Comparison of ENCODE assay signal across 8 cellular contexts in genomic region chr11:57527056-57527631, GRCh38. TPM values are rescaled to one million over a fixed set of nuclear protein-coding genes. Genes with fewer than 3 reads are reported as not detected.
DNase-seq lines count a peak whose midpoint lies in the region; ATAC-seq and TF ChIP-seq lines count a peak whose summit lies in the region.

No MANE protein-coding gene starts in this region.

- H3K9ac ChIP-seq in HUES6 (ENCODE audit: low read length), result peak overlapping the region; percentile 3

- CTCF ChIA-PET in activated naive CD4-positive, alpha-beta T cell treated with anti-CD3 and anti-CD28 coated beads for 36 hours (lab: Charles Lee), result interaction anchor here (0.6 to 8.9 kb wide), 38 partner anchors 10 to 189 kb away, joined by 3 to 270 read pairs (median 4); partner anchors contain the start of genes MED19, P2RX3, RTN4RL2 and SLC43A1

- H3K4me1 Mint-ChIP-seq in activated naive CD4-positive, alpha-beta T cell treated with anti-CD3 and anti-CD28 coated beads for 36 hours (ENCODE audit: low read depth), result peaks cover 38% of the 10 kb centered on the region
- peaks cover 20% of the 10 kb centered on the region for H3K4me1 Mint-ChIP-seq in stimulated activated memory B cell treated with anti-CD40 and anti-IgM and Interleukin-4, amounts not matched to agents 10 μg/mL and 1 μg/mL and 100 μg/mL, for 72 hours

- DNase-seq in Caki2 (ENCODE audit: low read depth) (peak; percentile 33), SK-MEL-5 (ENCODE audit: low read depth, low spot score) (peak; percentile 57), cardiac muscle cell (ENCODE audit: low read depth in 1 of 2, low spot score in 1 of 2) (peak; percentile 72 to 78), putamen (ENCODE audit: low spot score) (peak; percentile 43)
- peak; percentile 92 for DNase-seq in activated naive CD4-positive, alpha-beta T cell treated with anti-CD3 and anti-CD28 coated beads for 36 hours

- peak; percentile 88 for TF ChIP-seq CTCF in cardiac muscle cell (IDR thresholded peaks at IDR 0.05; ENCODE audit: low read depth, low read length)

- intact Hi-C loops in activated naive CD4-positive, alpha-beta T cell treated with anti-CD3 and anti-CD28 coated beads for 36 hours (cut with micrococcal nuclease), result loop anchor here (1.0 to 5.0 kb wide), 4 partner anchors 34 to 182 kb away; no protein-coding TSS in a partner anchor

- H3K27me3 ChIP-seq in HUES6 (ENCODE audit: control insufficient read depth, insufficient read depth, low read length) (no peaks in the 10 kb centered on the region), cardiac muscle cell (no peaks in the 10 kb centered on the region)

- peak overlapping the region; percentile 81 for H3K27ac Mint-ChIP-seq in activated naive CD4-positive, alpha-beta T cell treated with anti-CD3 and anti-CD28 coated beads for 36 hours
- H3K27ac Mint-ChIP-seq in stimulated activated memory B cell treated with anti-CD40 and anti-IgM and Interleukin-4, amounts not matched to agents 10 μg/mL and 1 μg/mL and 100 μg/mL, for 72 hours, result no peak overlapping the region

- no peak overlapping the region for H3K4me3 ChIP-seq in HUES6 (ENCODE audit: low read depth, low read length)
- no peak overlapping the region for H3K4me3 ChIP-seq in cardiac muscle cell

- no peak for ATAC-seq in stimulated activated memory B cell treated with anti-CD40 and anti-IgM and Interleukin-4, amounts not matched to agents 10 μg/mL and 1 μg/mL and 100 μg/mL, for 72 hours
- ATAC-seq in HG03442 (IDR thresholded peaks at IDR 0.05; ENCODE audit: unreplicated experiment), result no peak

- in situ Hi-C loops in Caki2 (cut with HindIII; ENCODE audit: low pct_unique_long_range_greater_than_20kb, low sequenced_read_pairs) (no loop called here), SK-MEL-5 (cut with HindIII; ENCODE audit: low pct_unique_long_range_greater_than_20kb, low sequenced_read_pairs) (no loop called here)

- no peak overlapping the region for H3K4me3 Mint-ChIP-seq in activated naive CD4-positive, alpha-beta T cell treated with anti-CD3 and anti-CD28 coated beads for 36 hours
- H3K4me3 Mint-ChIP-seq in stimulated activated memory B cell treated with anti-CD40 and anti-IgM and Interleukin-4, amounts not matched to agents 10 μg/mL and 1 μg/mL and 100 μg/mL, for 72 hours, result no peak overlapping the region

- no peaks in the 10 kb centered on the region; the same call in 1 of the 2 replicates for H3K9me3 ChIP-seq in HUES6 (ENCODE audit: control insufficient read depth, insufficient read depth, low read depth, low read length)
- no peaks in the 10 kb centered on the region for H3K9me3 ChIP-seq in cardiac muscle cell (ENCODE audit: low read depth)

- H3K4me1 ChIP-seq in HUES6 (ENCODE audit: control insufficient read depth, insufficient read depth, low read length) (peaks cover 15% of the 10 kb centered on the region), cardiac muscle cell (ENCODE audit: low read depth) (no peaks in the 10 kb centered on the region)

- no peaks in the 10 kb centered on the region for H3K9me3 Mint-ChIP-seq in activated naive CD4-positive, alpha-beta T cell treated with anti-CD3 and anti-CD28 coated beads for 36 hours
- no peaks in the 10 kb centered on the region for H3K9me3 Mint-ChIP-seq in stimulated activated memory B cell treated with anti-CD40 and anti-IgM and Interleukin-4, amounts not matched to agents 10 μg/mL and 1 μg/mL and 100 μg/mL, for 72 hours

- peaks cover 18% of the 10 kb centered on the region for H3K36me3 Mint-ChIP-seq in activated naive CD4-positive, alpha-beta T cell treated with anti-CD3 and anti-CD28 coated beads for 36 hours (ENCODE audit: low read depth)
- H3K36me3 Mint-ChIP-seq in stimulated activated memory B cell treated with anti-CD40 and anti-IgM and Interleukin-4, amounts not matched to agents 10 μg/mL and 1 μg/mL and 100 μg/mL, for 72 hours, result peaks cover 12% of the 10 kb centered on the region

- H3K27me3 Mint-ChIP-seq in activated naive CD4-positive, alpha-beta T cell treated with anti-CD3 and anti-CD28 coated beads for 36 hours (ENCODE audit: low read depth), result no peaks in the 10 kb centered on the region
- H3K27me3 Mint-ChIP-seq in stimulated activated memory B cell treated with anti-CD40 and anti-IgM and Interleukin-4, amounts not matched to agents 10 μg/mL and 1 μg/mL and 100 μg/mL, for 72 hours, result no peaks in the 10 kb centered on the region

- no peak overlapping the region for H3K27ac ChIP-seq in HUES6 (ENCODE audit: low read depth, low read length)
- H3K27ac ChIP-seq in cardiac muscle cell, result no peak overlapping the region

- H3K36me3 ChIP-seq in HUES6 (ENCODE audit: control insufficient read depth, insufficient read depth, low read length), result peaks cover 9% of the 10 kb centered on the region
- no peaks in the 10 kb centered on the region for H3K36me3 ChIP-seq in cardiac muscle cell

RNA-seq across cellular contexts. Expression of gene TIMM10, which starts 3.4 kb away (rescaled TPM):
- 27.5 and 40.9 TPM in 2 replicates for total RNA-seq in Caki2 (2014; rRNA removed; shearing (Covaris generic); ENCODE audit: low replicate concordance)
- total RNA-seq in SK-MEL-5 (2014; rRNA removed; shearing (Covaris generic)), result 48.5 and 51.6 TPM in 2 replicates
- polyA plus RNA-seq in SK-MEL-5 (2015; cell fraction: cytosol; rRNA removed), result 43.4 and 75.1 TPM in 2 replicates
- 6.4 and 17.4 TPM in 2 replicates for polyA plus RNA-seq in SK-MEL-5 (2015; cell fraction: nucleus; rRNA removed)
- total RNA-seq in activated naive CD4-positive, alpha-beta T cell treated with anti-CD3 and anti-CD28 coated beads for 36 hours, result 100 to 1,000 TPM; 131 to 136 TPM
- total RNA-seq in cardiac muscle cell, result 32.6 and 45.1 TPM in 2 replicates
- polyA plus RNA-seq in cardiac muscle cell, result 57.3 and 64.7 TPM in 2 replicates

RNA-seq across cellular contexts. Expression of gene SMTNL1, which starts 10.3 kb away (rescaled TPM):
- not detected in 2 replicates for total RNA-seq in Caki2 (2014; rRNA removed; shearing (Covaris generic); ENCODE audit: low replicate concordance)
- total RNA-seq in SK-MEL-5 (2014; rRNA removed; shearing (Covaris generic)), result not detected in 2 replicates
- polyA plus RNA-seq in SK-MEL-5 (2015; cell fraction: cytosol; rRNA removed), result 0.05 TPM in 1 of 2 replicates, not detected in the other
- not detected in 2 replicates for polyA plus RNA-seq in SK-MEL-5 (2015; cell fraction: nucleus; rRNA removed)
- not detected for total RNA-seq in activated naive CD4-positive, alpha-beta T cell treated with anti-CD3 and anti-CD28 coated beads for 36 hours
- 0.11 TPM in 1 of 2 replicates, not detected in the other for total RNA-seq in cardiac muscle cell
- polyA plus RNA-seq in cardiac muscle cell, result 0.47 and 0.89 TPM in 2 replicates

RNA-seq across cellular contexts. Expression of gene SLC43A1, which starts 11.6 kb away (rescaled TPM):
- total RNA-seq in Caki2 (2014; rRNA removed; shearing (Covaris generic); ENCODE audit: low replicate concordance), result not detected in 2 replicates
- total RNA-seq in SK-MEL-5 (2014; rRNA removed; shearing (Covaris generic)), result 10.1 and 11.2 TPM in 2 replicates
- polyA plus RNA-seq in SK-MEL-5 (2015; cell fraction: cytosol; rRNA removed), result 13.3 and 21.0 TPM in 2 replicates
- 32.8 and 37.2 TPM in 2 replicates for polyA plus RNA-seq in SK-MEL-5 (2015; cell fraction: nucleus; rRNA removed)
- 10 to 100 TPM; 26.5 to 29.7 TPM for total RNA-seq in activated naive CD4-positive, alpha-beta T cell treated with anti-CD3 and anti-CD28 coated beads for 36 hours
- 13.3 and 24.6 TPM in 2 replicates for total RNA-seq in cardiac muscle cell
- 11.2 and 23.7 TPM in 2 replicates for polyA plus RNA-seq in cardiac muscle cell

RNA-seq across cellular contexts. Expression of gene UBE2L6, which starts 40.3 kb away (rescaled TPM):
- 30.8 and 46.5 TPM in 2 replicates for total RNA-seq in Caki2 (2014; rRNA removed; shearing (Covaris generic); ENCODE audit: low replicate concordance)
- total RNA-seq in SK-MEL-5 (2014; rRNA removed; shearing (Covaris generic)), result 17.0 and 22.4 TPM in 2 replicates
- 20.7 and 21.1 TPM in 2 replicates for polyA plus RNA-seq in SK-MEL-5 (2015; cell fraction: cytosol; rRNA removed)
- 9.4 and 10.5 TPM in 2 replicates for polyA plus RNA-seq in SK-MEL-5 (2015; cell fraction: nucleus; rRNA removed)
- total RNA-seq in activated naive CD4-positive, alpha-beta T cell treated with anti-CD3 and anti-CD28 coated beads for 36 hours, result 100 to 1,000 TPM; 187 to 194 TPM
- 113 and 129 TPM in 2 replicates for total RNA-seq in cardiac muscle cell
- 158 and 231 TPM in 2 replicates for polyA plus RNA-seq in cardiac muscle cell

Comparison
In these comparisons a context has a peak if more than half of its experiments do, and no peak if none do; other contexts are left out.
1. DNase-seq: peak in every context shown above with its lines; median percentile 92 in activated naive CD4-positive, alpha-beta T cell treated with anti-CD3 and anti-CD28 coated beads for 36 hours; 75 in cardiac muscle cell; 57 in SK-MEL-5; 43 in putamen; 33 in Caki2.
2. RNA of gene SLC43A1, which starts 11.6 kb away (total RNA-seq): 26.5 to 29.7 TPM in activated naive CD4-positive, alpha-beta T cell treated with anti-CD3 and anti-CD28 coated beads for 36 hours, 13.3 to 24.6 TPM in cardiac muscle cell and 10.1 to 11.2 TPM in SK-MEL-5; not detected in Caki2; every median in the first group is over 10 times any median in the second.